ENCODE assay signal across 1 cellular context in genomic region chr6:131197716-131198115, GRCh38.
TF ChIP-seq lines count a peak whose summit lies in the region.

No MANE protein-coding gene starts in this region.

TF ChIP-seq in SK-N-SH, 30 proteins besides CTCF, POLR2A, EP300 and RAD21 (continued from another document):
- TF ChIP-seq USF2 (IDR thresholded peaks at IDR 0.05; ENCODE audit: borderline replicate concordance, low read depth, low read length): no peak
- TF ChIP-seq RCOR1 (IDR thresholded peaks at IDR 0.05; ENCODE audit: low read length): no peak
- TF ChIP-seq TAF1 (IDR thresholded peaks at IDR 0.05; ENCODE audit: borderline replicate concordance, low read depth, low read length): no peak
- no peak for TF ChIP-seq TEAD4 (IDR thresholded peaks at IDR 0.05; ENCODE audit: borderline replicate concordance, insufficient read depth)
- TF ChIP-seq IRF3 (IDR thresholded peaks at IDR 0.05; ENCODE audit: low read depth, low read length): no peak
- TF ChIP-seq USF1 (IDR thresholded peaks at IDR 0.05; ENCODE audit: borderline replicate concordance, low read depth): no peak
- TF ChIP-seq EZH2phosphoT487 (IDR thresholded peaks at IDR 0.05; ENCODE audit: borderline replicate concordance, low read depth): no peak
- no peak for TF ChIP-seq NFIC (IDR thresholded peaks at IDR 0.05; ENCODE audit: borderline replicate concordance)
- no peak for TF ChIP-seq MAX (IDR thresholded peaks at IDR 0.05; ENCODE audit: low read depth)
- TF ChIP-seq PBX3 (IDR thresholded peaks at IDR 0.05): no peak
- no peak for TF ChIP-seq SIN3A (IDR thresholded peaks at IDR 0.05; ENCODE audit: borderline replicate concordance, low read depth, low read length)
- TF ChIP-seq FOXJ3 (CRISPR knock-in tag; IDR thresholded peaks at IDR 0.05): no peak
- TF ChIP-seq POLR2AphosphoS5 (IDR thresholded peaks at IDR 0.05; ENCODE audit: low read depth, low read length): no peak
- no peak for TF ChIP-seq ELF1 (IDR thresholded peaks at IDR 0.05)
- TF ChIP-seq RXRA (IDR thresholded peaks at IDR 0.05; ENCODE audit: borderline replicate concordance, low read depth): no peak
